Comparison of ENCODE assay signal across 10 cellular contexts in the genomic region with DNA sequence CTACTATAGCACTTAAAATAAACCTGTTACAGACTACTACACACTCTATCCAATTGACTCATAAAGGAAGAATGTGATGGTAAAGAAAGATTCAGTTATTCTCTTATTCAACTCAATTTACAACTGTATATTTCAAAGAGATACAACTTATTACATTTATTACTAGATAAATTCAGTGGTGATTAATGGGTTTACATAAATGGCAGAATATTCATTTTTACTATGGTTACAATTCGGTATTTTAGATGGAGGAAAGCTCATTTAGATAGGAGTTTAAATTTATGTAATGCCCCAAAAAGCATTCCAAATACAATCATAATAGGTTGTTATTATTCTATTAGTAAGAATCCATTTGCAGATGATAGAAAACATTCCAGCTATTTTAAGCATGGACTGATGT.
"Had no signal": no experiment of that assay in that cellular context is flagged by ENCODE, and none has a peak within 500 bp of the region (broad histone marks: within the 10 kb centered on the region; RNA-seq: fewer than 3 reads in every experiment).

No MANE protein-coding gene starts in this region.

- H3K27ac ChIP-seq: GM23248 had no signal

- H3K4me2 ChIP-seq: GM23338 had no signal

- H3K9me3 ChIP-seq: HAP-1 had no signal

- H2AFZ ChIP-seq: GM23248, GM23338 had no signal

- FAIRE-seq: H1, H54 had no signal

- ATAC-seq: GM23338, HCT116 had no signal

- H3K36me3 ChIP-seq: HAP-1 had no signal

- H3K4me3 ChIP-seq: GM23248, GM23338, HAP-1 had no signal

- H3K9ac ChIP-seq: GM23248 had no signal

- DNase-seq: GM23248, GOT3, H7, H9, HFFc6 had no signal

- H3K4me1 ChIP-seq: HAP-1 had no signal
